Comparison of ENCODE assay signal across 14 cellular contexts in genomic region chr2:177717831-177718618, GRCh38.
A peak's percentile ranks its signal among the peaks of the same experiment; 100 is the strongest.
DNase-seq lines count a peak whose midpoint lies in the region; ATAC-seq and TF ChIP-seq lines count a peak whose summit lies in the region.
"Had no signal": no experiment of that assay in that cellular context is flagged by ENCODE, and none has a peak within 500 bp of the region (broad histone marks: within the 10 kb centered on the region; RNA-seq: fewer than 3 reads in every experiment).

No MANE protein-coding gene starts in this region.

- no peak overlapping the region for H3K27ac ChIP-seq in SK-N-SH (ENCODE audit: low read depth in 2 of 2, low read length in 1 of 2)
- H3K27ac ChIP-seq: tibial nerve had no signal

- CTCF ChIA-PET in SK-N-SH (lab: Yijun Ruan, JAX): interaction anchor here (0.7 to 2.4 kb wide), 10 partner anchors 11 to 553 kb away, joined by 3 to 8 read pairs (median 3); no protein-coding TSS in a partner anchor

- no peaks in the 10 kb centered on the region for H3F3A ChIP-seq in SK-N-SH (replicated peaks; ENCODE audit: insufficient read depth)

- no peaks in the 10 kb centered on the region for H3K9me2 ChIP-seq in SK-N-SH

- DNase-seq in SK-N-SH: no peak
- DNase-seq in dermis microvascular lymphatic vessel endothelial cell (ENCODE audit: low read depth in 2 of 2): peak; percentile 4 to 28
- peak; percentile 39 for DNase-seq in renal cortical epithelial cell (ENCODE audit: low read depth)
- DNase-seq in UCSD-AML1 (lab: John Stamatoyannopoulos, UW; ENCODE audit: unreplicated experiment): no peak
- DNase-seq in NCI-H446 treated with DMSO at 0.1 percent for 48 hours (lab: John Stamatoyannopoulos, UW): no peak
- DNase-seq: activated B cell treated with CpG ODN at 0.5 μM for 24 hours; activated T-cell treated with anti-CD3 and anti-CD28 coated beads, Interleukin-2, amount 50 U/mL, for 1 hour; aorta; IMR-90; RPMI8226 had no signal

- ATAC-seq in SK-N-SH treated with all-trans-retinoic acid at 6 μM for 48 hours (no peak), GM19397 (IDR thresholded peaks at IDR 0.05; ENCODE audit: unreplicated experiment) (no peak)

- POLR2A ChIA-PET in SK-N-SH (lab: Yijun Ruan, JAX): no interaction called here

- no peak overlapping the region for H2AFZ ChIP-seq in SK-N-SH (ENCODE audit: low read depth)

- H3K27me3 ChIP-seq in SK-N-SH (ENCODE audit: insufficient read depth): no peaks in the 10 kb centered on the region
- H3K27me3 ChIP-seq: tibial nerve had no signal

- WGBS in SK-N-SH (ENCODE audit: low lambda C conversion rate): 60% methylated on average over 3 of the region's 3 CpGs

- no peaks in the 10 kb centered on the region for H3K9me3 ChIP-seq in SK-N-SH
- H3K9me3 ChIP-seq: tibial nerve had no signal

- H3K79me2 ChIP-seq in SK-N-SH (ENCODE audit: insufficient read depth): no peaks in the 10 kb centered on the region

- no peak overlapping the region for H3K4me3 ChIP-seq in SK-N-SH (ENCODE audit: low read depth in 2 of 2, low read length in 1 of 2)
- H3K4me3 ChIP-seq: tibial nerve had no signal

- H3K4me2 ChIP-seq in SK-N-SH: no peak overlapping the region

- no peak for TF ChIP-seq EP300 in SK-N-SH (IDR thresholded peaks at IDR 0.05; ENCODE audit: borderline replicate concordance in 1 of 2, low read depth in 1 of 2, low read length in 1 of 2)

- H3K36me3 ChIP-seq in SK-N-SH (replicated peaks in 1 of 2; ENCODE audit: control insufficient read depth in 1 of 2, insufficient read depth in 2 of 2, low read length in 1 of 2): no peaks in the 10 kb centered on the region
- H3K36me3 ChIP-seq: tibial nerve had no signal

- peak; percentile 35 for TF ChIP-seq CTCF in SK-N-SH (IDR thresholded peaks at IDR 0.05)
- TF ChIP-seq CTCF in LNCAP (IDR thresholded peaks at IDR 0.05): peak; percentile 43; the same call in 1 of the 2 replicates

- H3K4me1 ChIP-seq in SK-N-SH (ENCODE audit: control insufficient read depth in 1 of 2, insufficient read depth in 2 of 2, low read depth in 1 of 2, low read length in 1 of 2): peaks cover 0 to 3% of the 10 kb centered on the region in 2 experiments; a peak in 1 of 4 replicates

- no peaks in the 10 kb centered on the region for H4K20me1 ChIP-seq in SK-N-SH (ENCODE audit: insufficient read depth)

- TF ChIP-seq RAD21 in SK-N-SH (IDR thresholded peaks at IDR 0.05; ENCODE audit: low read length): no peak

- H3K9ac ChIP-seq in SK-N-SH: no peak overlapping the region

TF ChIP-seq in SK-N-SH, 30 proteins besides CTCF, POLR2A, EP300 and RAD21 (continues in another document):
- TF ChIP-seq FOXJ3 (CRISPR knock-in tag; IDR thresholded peaks at IDR 0.05): no peak
- TF ChIP-seq NRF1 (IDR thresholded peaks at IDR 0.05; ENCODE audit: low read depth, low read length): no peak
- no peak for TF ChIP-seq USF2 (IDR thresholded peaks at IDR 0.05; ENCODE audit: borderline replicate concordance, low read depth, low read length)
- no peak for TF ChIP-seq EZH2phosphoT487 (IDR thresholded peaks at IDR 0.05; ENCODE audit: borderline replicate concordance, low read depth)
- TF ChIP-seq RFX5 (IDR thresholded peaks at IDR 0.05; ENCODE audit: low read length): no peak
- TF ChIP-seq GABPA (IDR thresholded peaks at IDR 0.05; ENCODE audit: low read depth): no peak
- TF ChIP-seq FOXM1 (IDR thresholded peaks at IDR 0.05; ENCODE audit: low read depth): no peak
- no peak for TF ChIP-seq SMC3 (IDR thresholded peaks at IDR 0.05; ENCODE audit: low read depth, low read length)
- TF ChIP-seq ZBTB33 (IDR thresholded peaks at IDR 0.05; ENCODE audit: borderline replicate concordance, low read depth): no peak
- no peak for TF ChIP-seq IRF3 (IDR thresholded peaks at IDR 0.05; ENCODE audit: low read depth, low read length)
- no peak for TF ChIP-seq MXI1 (IDR thresholded peaks at IDR 0.05; ENCODE audit: low read depth, low read length)

TF ChIP-seq in SK-N-SH treated with all-trans-retinoic acid at 6 μM for 48 hours, 23 proteins besides CTCF, POLR2A, EP300 and RAD21:
- no peak for TF ChIP-seq CSDC2 (CRISPR knock-in tag; IDR thresholded peaks at IDR 0.05)
- TF ChIP-seq RARB (CRISPR knock-in tag; IDR thresholded peaks at IDR 0.05): no peak
- TF ChIP-seq POU6F1 (CRISPR knock-in tag; IDR thresholded peaks at IDR 0.05; ENCODE audit: borderline replicate concordance, low read depth): no peak
- no peak for TF ChIP-seq SNAI2 (CRISPR knock-in tag; IDR thresholded peaks at IDR 0.05)
- TF ChIP-seq CSRNP3 (CRISPR knock-in tag; IDR thresholded peaks at IDR 0.05): no peak
- no peak for TF ChIP-seq ZNF565 (CRISPR knock-in tag; conservative IDR thresholded peaks at IDR 0.05; ENCODE audit: low read depth)
- TF ChIP-seq GLIS3 (CRISPR knock-in tag; IDR thresholded peaks at IDR 0.05): no peak
- TF ChIP-seq ZFP30 (CRISPR knock-in tag; IDR thresholded peaks at IDR 0.05): no peak
- TF ChIP-seq ESRRG (CRISPR knock-in tag; IDR thresholded peaks at IDR 0.05): no peak

Comparison
In these comparisons a context has a peak if more than half of its experiments do, and no peak if none do; other contexts are left out.
1. DNase-seq: peak in dermis microvascular lymphatic vessel endothelial cell (2 of 2) and renal cortical epithelial cell (single experiment); none in SK-N-SH (single experiment), UCSD-AML1 (single experiment) and NCI-H446 treated with DMSO at 0.1 percent for 48 hours (single experiment).